24 cellular contexts compared by ENCODE assay signal in the genomic region with DNA sequence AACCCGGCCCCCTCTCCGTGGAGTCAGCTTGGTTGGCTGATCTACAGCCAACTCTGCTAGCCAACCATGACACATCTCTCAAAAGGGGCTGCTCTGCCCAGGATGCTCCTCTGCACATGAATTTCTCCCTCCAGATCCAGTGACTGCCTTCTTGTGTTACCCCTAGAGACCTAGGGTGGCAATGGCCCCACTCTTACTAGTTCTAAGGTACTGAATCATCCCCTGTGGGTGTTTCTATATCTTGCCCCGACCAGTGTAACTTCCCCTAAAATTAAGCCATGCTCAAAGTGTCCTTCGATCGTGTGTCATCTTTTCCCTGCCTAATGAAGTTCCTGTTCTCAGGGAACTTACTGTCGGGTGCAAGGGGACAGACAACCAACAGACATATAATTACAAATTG.
DNase-seq lines count a peak whose midpoint lies in the region; ATAC-seq and TF ChIP-seq lines count a peak whose summit lies in the region.
"Had no signal": no experiment of that assay in that cellular context is flagged by ENCODE, and none has a peak within 500 bp of the region (broad histone marks: within the 10 kb centered on the region; RNA-seq: fewer than 3 reads in every experiment).

No MANE protein-coding gene starts in this region.

- WGBS in heart right ventricle, 2 donors = 80 to 81% methylated on average over 6 of the region's 6 CpGs
- 87% methylated on average over 6 of the region's 6 CpGs for WGBS in esophagus muscularis mucosa
- WGBS in endodermal cell (ENCODE audit: insufficient coverage in 1 of 2, insufficient read length in 1 of 2), 2 experiments = 95% methylated on average over 4 to 6 of the region's 6 CpGs

- ATAC-seq in heart right ventricle = no peak
- ATAC-seq: GM12878, left lung, Panc1 had no signal

- H3K4me3 ChIP-seq in heart right ventricle = no peak overlapping the region
- H3K4me3 ChIP-seq in esophagus muscularis mucosa = no peak overlapping the region
- H3K4me3 ChIP-seq in endodermal cell (ENCODE audit: low read length) = no peak overlapping the region
- H3K4me3 ChIP-seq: BLaER1, GM12878, left lung, skin epidermis, thoracic aorta had no signal

- no peaks in the 10 kb centered on the region for H3K36me3 Mint-ChIP-seq in endodermal cell (ENCODE audit: low read depth)

- DNase-seq in heart right ventricle = no peak
- DNase-seq in cardiac septum (ENCODE audit: low spot score) = no peak
- peak; percentile 10 for DNase-seq in NOMO-1 treated with dmso at 0.1 percent for 144 hours (lab: John Stamatoyannopoulos, UW; ENCODE audit: unreplicated experiment)
- no peak for DNase-seq in esophagus muscularis mucosa (ENCODE audit: extremely low spot score)
- no peak for DNase-seq in endodermal cell
- DNase-seq in H4 (ENCODE audit: low spot score) = no peak
- no peak for DNase-seq in Ammon's horn (ENCODE audit: low spot score)
- DNase-seq: activated T-cell treated with anti-CD3 and anti-CD28 coated beads, Interleukin-2, amount 50 U/mL, for 1 hour; amygdala; brain microvascular endothelial cell; COR-L47; left lung; mesendoderm; MM.1S; NCI-H146; NCI-H226; SHP77; stimulated activated naive CD4-positive, alpha-beta T cell had no signal

- TF ChIP-seq CTCF in heart right ventricle (IDR thresholded peaks at IDR 0.05) (no peak), esophagus muscularis mucosa (IDR thresholded peaks at IDR 0.05) (no peak), endodermal cell (conservative IDR thresholded peaks at IDR 0.05) (no peak)

- H3K4me1 Mint-ChIP-seq in endodermal cell = peaks cover 31% of the 10 kb centered on the region

- H3K9me3 ChIP-seq in heart right ventricle = no peaks in the 10 kb centered on the region
- no peaks in the 10 kb centered on the region for H3K9me3 ChIP-seq in esophagus muscularis mucosa
- H3K9me3 ChIP-seq in endodermal cell (ENCODE audit: control insufficient read depth, low read length) = no peaks in the 10 kb centered on the region
- H3K9me3 ChIP-seq: BLaER1, left lung, thoracic aorta had no signal

- no peak overlapping the region for H3K27ac Mint-ChIP-seq in endodermal cell

- H3K36me3 ChIP-seq in heart right ventricle (no peaks in the 10 kb centered on the region), esophagus muscularis mucosa (no peaks in the 10 kb centered on the region), endodermal cell (ENCODE audit: control insufficient read depth, insufficient read depth, low read length) (no peaks in the 10 kb centered on the region)
- H3K36me3 ChIP-seq: BLaER1, brain microvascular endothelial cell, left lung, thoracic aorta had no signal

- H3K9me3 Mint-ChIP-seq in endodermal cell = no peaks in the 10 kb centered on the region

- no peak overlapping the region for H3K4me3 Mint-ChIP-seq in endodermal cell

- H3K27me3 ChIP-seq in heart right ventricle (no peaks in the 10 kb centered on the region), esophagus muscularis mucosa (no peaks in the 10 kb centered on the region), endodermal cell (ENCODE audit: control insufficient read depth, insufficient read depth, low read length, poor library complexity, severe bottlenecking) (no peaks in the 10 kb centered on the region)
- H3K27me3 ChIP-seq: BLaER1, brain microvascular endothelial cell, left lung had no signal

- no peak overlapping the region for H3K9ac ChIP-seq in endodermal cell (ENCODE audit: extremely low read depth, low read length, poor library complexity, severe bottlenecking)
- H3K9ac ChIP-seq: BLaER1, KMS-11 had no signal

- H3K27ac ChIP-seq in heart right ventricle = peak overlapping the region in 8 of 10 donors; percentile 10 to 72 (median 62)
- peak overlapping the region; percentile 37 to 62 (median 46) for H3K27ac ChIP-seq in esophagus muscularis mucosa (replicated peaks in 1 of 4)
- no peak overlapping the region for H3K27ac ChIP-seq in endodermal cell (ENCODE audit: low read depth, low read length)
- H3K27ac ChIP-seq: BLaER1, brain microvascular endothelial cell, KMS-11, left lung had no signal

- TF ChIP-seq EP300 in esophagus muscularis mucosa (IDR thresholded peaks at IDR 0.05) = no peak

- H3K27me3 Mint-ChIP-seq in endodermal cell (ENCODE audit: insufficient read depth) = peaks cover 4% of the 10 kb centered on the region

- intact Hi-C loops in heart right ventricle (cut with DNase I) = no loop called here
- intact Hi-C loops in cardiac septum (cut with DNase I) = no loop called here
- intact Hi-C loops in esophagus muscularis mucosa (cut with DNase I) = no loop called here

- H3K4me1 ChIP-seq in heart right ventricle (peaks cover 0 to 43% (median 20%) of the 10 kb centered on the region in 9 donors), esophagus muscularis mucosa (peaks cover 6 to 61% (median 54%) of the 10 kb centered on the region in 4 donors), endodermal cell (ENCODE audit: control insufficient read depth, insufficient read depth, low read length) (peaks cover 6% of the 10 kb centered on the region)
- H3K4me1 ChIP-seq: BLaER1 had no signal

- TF ChIP-seq POLR2A in esophagus muscularis mucosa (IDR thresholded peaks at IDR 0.05; ENCODE audit: low read depth) = no peak
